Comparison of ENCODE assay signal across 1 cellular context in the genomic region with DNA sequence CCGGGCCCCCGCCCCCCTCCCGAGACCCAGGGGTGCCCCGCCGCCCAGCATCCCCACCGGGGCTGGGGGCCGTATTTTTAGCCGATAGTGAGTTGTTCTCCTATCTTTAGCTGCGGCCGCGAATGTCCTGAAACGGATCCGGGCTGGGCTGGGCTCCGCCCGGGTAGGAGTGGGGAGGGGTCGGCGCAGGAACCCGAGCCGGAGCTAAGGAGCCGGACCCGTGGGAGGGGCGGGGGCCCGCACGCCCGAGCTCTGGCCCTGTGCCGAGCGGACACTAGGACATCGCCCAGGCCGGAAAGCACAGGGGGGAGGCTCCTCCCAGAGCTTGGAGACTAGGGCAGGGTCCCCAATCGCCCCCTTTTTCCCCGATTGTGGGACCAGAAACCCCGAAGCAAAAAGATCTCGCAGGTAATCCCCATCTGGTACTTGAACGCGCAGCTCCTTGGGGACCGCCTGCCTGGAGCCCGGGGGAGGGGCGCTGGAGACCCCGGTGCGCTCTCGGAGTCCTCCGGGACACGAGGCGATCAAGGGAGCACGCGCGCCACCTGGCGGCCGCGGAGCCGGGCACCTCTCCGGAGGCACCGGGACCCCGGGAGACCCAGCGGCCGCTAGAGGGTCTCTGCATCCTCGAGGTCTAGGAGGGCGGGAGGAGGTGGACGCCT.
TF ChIP-seq lines count a peak whose summit lies in the region.

No MANE protein-coding gene starts in this region.

TF ChIP-seq in HepG2, 621 proteins besides CTCF, POLR2A, EP300 and RAD21 (continued from another document and continues in another):
- TF ChIP-seq, protein P1, sequence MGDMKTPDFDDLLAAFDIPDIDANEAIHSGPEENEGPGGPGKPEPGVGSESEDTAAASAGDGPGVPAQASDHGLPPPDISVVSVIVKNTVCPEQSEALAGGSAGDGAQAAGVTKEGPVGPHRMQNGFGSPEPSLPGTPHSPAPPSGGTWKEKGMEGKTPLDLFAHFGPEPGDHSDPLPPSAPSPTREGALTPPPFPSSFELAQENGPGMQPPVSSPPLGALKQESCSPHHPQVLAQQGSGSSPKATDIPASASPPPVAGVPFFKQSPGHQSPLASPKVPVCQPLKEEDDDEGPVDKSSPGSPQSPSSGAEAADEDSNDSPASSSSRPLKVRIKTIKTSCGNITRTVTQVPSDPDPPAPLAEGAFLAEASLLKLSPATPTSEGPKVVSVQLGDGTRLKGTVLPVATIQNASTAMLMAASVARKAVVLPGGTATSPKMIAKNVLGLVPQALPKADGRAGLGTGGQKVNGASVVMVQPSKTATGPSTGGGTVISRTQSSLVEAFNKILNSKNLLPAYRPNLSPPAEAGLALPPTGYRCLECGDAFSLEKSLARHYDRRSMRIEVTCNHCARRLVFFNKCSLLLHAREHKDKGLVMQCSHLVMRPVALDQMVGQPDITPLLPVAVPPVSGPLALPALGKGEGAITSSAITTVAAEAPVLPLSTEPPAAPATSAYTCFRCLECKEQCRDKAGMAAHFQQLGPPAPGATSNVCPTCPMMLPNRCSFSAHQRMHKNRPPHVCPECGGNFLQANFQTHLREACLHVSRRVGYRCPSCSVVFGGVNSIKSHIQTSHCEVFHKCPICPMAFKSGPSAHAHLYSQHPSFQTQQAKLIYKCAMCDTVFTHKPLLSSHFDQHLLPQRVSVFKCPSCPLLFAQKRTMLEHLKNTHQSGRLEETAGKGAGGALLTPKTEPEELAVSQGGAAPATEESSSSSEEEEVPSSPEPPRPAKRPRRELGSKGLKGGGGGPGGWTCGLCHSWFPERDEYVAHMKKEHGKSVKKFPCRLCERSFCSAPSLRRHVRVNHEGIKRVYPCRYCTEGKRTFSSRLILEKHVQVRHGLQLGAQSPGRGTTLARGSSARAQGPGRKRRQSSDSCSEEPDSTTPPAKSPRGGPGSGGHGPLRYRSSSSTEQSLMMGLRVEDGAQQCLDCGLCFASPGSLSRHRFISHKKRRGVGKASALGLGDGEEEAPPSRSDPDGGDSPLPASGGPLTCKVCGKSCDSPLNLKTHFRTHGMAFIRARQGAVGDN (CRISPR knock-in tag; IDR thresholded peaks at IDR 0.05): peak; percentile 75
- TF ChIP-seq HNF4G (IDR thresholded peaks at IDR 0.05; ENCODE audit: borderline replicate concordance, low read depth, low read length) (no peak), HNF4G (CRISPR knock-in tag; IDR thresholded peaks at IDR 0.05; ENCODE audit: borderline replicate concordance, low read depth) (peak; percentile 48; the same call in 1 of the 2 replicates), AKAP8 (CRISPR knock-in tag; IDR thresholded peaks at IDR 0.05) (0 out of 2 replicates have a peak, but pooled peaks have one; percentile 27), ARNT (IDR thresholded peaks at IDR 0.05) (no peak), CEBPG (CRISPR knock-in tag; IDR thresholded peaks at IDR 0.05) (0 out of 2 replicates have a peak, but pooled peaks have one; percentile 26), KDM2A (CRISPR knock-in tag; IDR thresholded peaks at IDR 0.05; ENCODE audit: borderline replicate concordance, low read depth) (peak; percentile 67; the same call in 1 of the 2 replicates), ATAD3A (CRISPR knock-in tag; IDR thresholded peaks at IDR 0.05) (no peak), MXI1 (IDR thresholded peaks at IDR 0.05; ENCODE audit: borderline replicate concordance, low read depth, low read length) (peak; percentile 70; the same call in 2 of the 3 replicates), ZFX (CRISPR knock-in tag; IDR thresholded peaks at IDR 0.05; ENCODE audit: low read depth) (peak; percentile 48; the same call in 1 of the 2 replicates), SNAI1 (CRISPR knock-in tag; IDR thresholded peaks at IDR 0.05; ENCODE audit: borderline replicate concordance) (peak; percentile 37; the same call in 1 of the 2 replicates), LCORL (IDR thresholded peaks at IDR 0.05) (no peak), LCORL (CRISPR knock-in tag; IDR thresholded peaks at IDR 0.05) (peak; percentile 65; the same call in 1 of the 2 replicates), MTF2 (CRISPR knock-in tag; IDR thresholded peaks at IDR 0.05; ENCODE audit: borderline replicate concordance) (peak; percentile 50; the same call in 1 of the 2 replicates), KLF11 (CRISPR knock-in tag; IDR thresholded peaks at IDR 0.05) (no peak), ZMYM4 (CRISPR knock-in tag; IDR thresholded peaks at IDR 0.05) (peak; percentile 45; the same call in 1 of the 2 replicates), KMT2B (CRISPR knock-in tag; IDR thresholded peaks at IDR 0.05) (0 out of 2 replicates have a peak, but pooled peaks have one; percentile 56), SMC3 (IDR thresholded peaks at IDR 0.05; ENCODE audit: low read length) (peak; percentile 83; the same call in 1 of the 2 replicates), NAIF1 (CRISPR knock-in tag; IDR thresholded peaks at IDR 0.05; ENCODE audit: borderline replicate concordance) (no peak), KLF15 (CRISPR knock-in tag; IDR thresholded peaks at IDR 0.05; ENCODE audit: borderline replicate concordance) (no peak), RELA (CRISPR knock-in tag; IDR thresholded peaks at IDR 0.05) (peak; percentile 45; the same call in 1 of the 2 replicates), ZNF563 (CRISPR knock-in tag; IDR thresholded peaks at IDR 0.05) (peak; percentile 42; the same call in 1 of the 2 replicates), ZNF674 (CRISPR knock-in tag; IDR thresholded peaks at IDR 0.05; ENCODE audit: low read depth) (no peak), ZBTB7B (CRISPR knock-in tag; IDR thresholded peaks at IDR 0.05) (peak; percentile 96), GFI1 (CRISPR knock-in tag; IDR thresholded peaks at IDR 0.05; ENCODE audit: borderline replicate concordance) (peak; percentile 16; the same call in 1 of the 2 replicates), ASH2L (IDR thresholded peaks at IDR 0.05; ENCODE audit: insufficient read length, low read depth, low read length) (peak; percentile 54), KLF6 (CRISPR knock-in tag; IDR thresholded peaks at IDR 0.05) (no peak), ZNF331 (CRISPR knock-in tag; IDR thresholded peaks at IDR 0.05) (0 out of 2 replicates have a peak, but pooled peaks have one; percentile 64), NCOR1 (IDR thresholded peaks at IDR 0.05; ENCODE audit: borderline replicate concordance, low read length) (0 out of 2 replicates have a peak, but pooled peaks have one; percentile 24)
- TF ChIP-seq, protein P2, sequence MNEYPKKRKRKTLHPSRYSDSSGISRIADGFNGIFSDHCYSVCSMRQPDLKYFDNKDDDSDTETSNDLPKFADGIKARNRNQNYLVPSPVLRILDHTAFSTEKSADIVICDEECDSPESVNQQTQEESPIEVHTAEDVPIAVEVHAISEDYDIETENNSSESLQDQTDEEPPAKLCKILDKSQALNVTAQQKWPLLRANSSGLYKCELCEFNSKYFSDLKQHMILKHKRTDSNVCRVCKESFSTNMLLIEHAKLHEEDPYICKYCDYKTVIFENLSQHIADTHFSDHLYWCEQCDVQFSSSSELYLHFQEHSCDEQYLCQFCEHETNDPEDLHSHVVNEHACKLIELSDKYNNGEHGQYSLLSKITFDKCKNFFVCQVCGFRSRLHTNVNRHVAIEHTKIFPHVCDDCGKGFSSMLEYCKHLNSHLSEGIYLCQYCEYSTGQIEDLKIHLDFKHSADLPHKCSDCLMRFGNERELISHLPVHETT (CRISPR knock-in tag; conservative IDR thresholded peaks at IDR 0.05): peak; percentile 23; the same call in 1 of the 2 replicates
- TF ChIP-seq, protein P3, sequence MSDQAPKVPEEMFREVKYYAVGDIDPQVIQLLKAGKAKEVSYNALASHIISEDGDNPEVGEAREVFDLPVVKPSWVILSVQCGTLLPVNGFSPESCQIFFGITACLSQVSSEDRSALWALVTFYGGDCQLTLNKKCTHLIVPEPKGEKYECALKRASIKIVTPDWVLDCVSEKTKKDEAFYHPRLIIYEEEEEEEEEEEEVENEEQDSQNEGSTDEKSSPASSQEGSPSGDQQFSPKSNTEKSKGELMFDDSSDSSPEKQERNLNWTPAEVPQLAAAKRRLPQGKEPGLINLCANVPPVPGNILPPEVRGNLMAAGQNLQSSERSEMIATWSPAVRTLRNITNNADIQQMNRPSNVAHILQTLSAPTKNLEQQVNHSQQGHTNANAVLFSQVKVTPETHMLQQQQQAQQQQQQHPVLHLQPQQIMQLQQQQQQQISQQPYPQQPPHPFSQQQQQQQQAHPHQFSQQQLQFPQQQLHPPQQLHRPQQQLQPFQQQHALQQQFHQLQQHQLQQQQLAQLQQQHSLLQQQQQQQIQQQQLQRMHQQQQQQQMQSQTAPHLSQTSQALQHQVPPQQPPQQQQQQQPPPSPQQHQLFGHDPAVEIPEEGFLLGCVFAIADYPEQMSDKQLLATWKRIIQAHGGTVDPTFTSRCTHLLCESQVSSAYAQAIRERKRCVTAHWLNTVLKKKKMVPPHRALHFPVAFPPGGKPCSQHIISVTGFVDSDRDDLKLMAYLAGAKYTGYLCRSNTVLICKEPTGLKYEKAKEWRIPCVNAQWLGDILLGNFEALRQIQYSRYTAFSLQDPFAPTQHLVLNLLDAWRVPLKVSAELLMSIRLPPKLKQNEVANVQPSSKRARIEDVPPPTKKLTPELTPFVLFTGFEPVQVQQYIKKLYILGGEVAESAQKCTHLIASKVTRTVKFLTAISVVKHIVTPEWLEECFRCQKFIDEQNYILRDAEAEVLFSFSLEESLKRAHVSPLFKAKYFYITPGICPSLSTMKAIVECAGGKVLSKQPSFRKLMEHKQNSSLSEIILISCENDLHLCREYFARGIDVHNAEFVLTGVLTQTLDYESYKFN (CRISPR knock-in tag; conservative IDR thresholded peaks at IDR 0.05): peak; percentile 50
- TF ChIP-seq, protein P4, sequence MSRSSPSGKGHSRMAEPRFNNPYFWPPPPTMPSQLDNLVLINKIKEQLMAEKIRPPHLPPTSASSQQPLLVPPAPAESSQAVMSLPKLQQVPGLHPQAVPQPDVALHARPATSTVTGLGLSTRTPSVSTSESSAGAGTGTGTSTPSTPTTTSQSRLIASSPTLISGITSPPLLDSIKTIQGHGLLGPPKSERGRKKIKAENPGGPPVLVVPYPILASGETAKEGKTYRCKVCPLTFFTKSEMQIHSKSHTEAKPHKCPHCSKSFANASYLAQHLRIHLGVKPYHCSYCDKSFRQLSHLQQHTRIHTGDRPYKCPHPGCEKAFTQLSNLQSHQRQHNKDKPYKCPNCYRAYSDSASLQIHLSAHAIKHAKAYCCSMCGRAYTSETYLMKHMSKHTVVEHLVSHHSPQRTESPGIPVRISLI (CRISPR knock-in tag; IDR thresholded peaks at IDR 0.05; ENCODE audit: borderline replicate concordance): peak; percentile 44; the same call in 1 of the 2 replicates
- TF ChIP-seq, protein P5, sequence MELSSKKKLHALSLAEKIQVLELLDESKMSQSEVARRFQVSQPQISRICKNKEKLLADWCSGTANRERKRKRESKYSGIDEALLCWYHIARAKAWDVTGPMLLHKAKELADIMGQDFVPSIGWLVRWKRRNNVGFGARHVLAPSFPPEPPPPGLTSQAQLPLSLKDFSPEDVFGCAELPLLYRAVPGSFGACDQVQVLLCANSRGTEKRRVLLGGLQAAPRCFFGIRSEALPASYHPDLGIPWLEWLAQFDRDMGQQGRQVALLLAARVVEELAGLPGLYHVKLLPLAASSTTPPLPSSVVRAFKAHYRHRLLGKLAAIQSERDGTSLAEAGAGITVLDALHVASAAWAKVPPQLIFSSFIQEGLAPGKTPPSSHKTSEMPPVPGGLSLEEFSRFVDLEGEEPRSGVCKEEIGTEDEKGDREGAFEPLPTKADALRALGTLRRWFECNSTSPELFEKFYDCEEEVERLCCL (CRISPR knock-in tag; IDR thresholded peaks at IDR 0.05; ENCODE audit: borderline replicate concordance): peak; percentile 47; the same call in 1 of the 2 replicates
- TF ChIP-seq, protein P6, sequence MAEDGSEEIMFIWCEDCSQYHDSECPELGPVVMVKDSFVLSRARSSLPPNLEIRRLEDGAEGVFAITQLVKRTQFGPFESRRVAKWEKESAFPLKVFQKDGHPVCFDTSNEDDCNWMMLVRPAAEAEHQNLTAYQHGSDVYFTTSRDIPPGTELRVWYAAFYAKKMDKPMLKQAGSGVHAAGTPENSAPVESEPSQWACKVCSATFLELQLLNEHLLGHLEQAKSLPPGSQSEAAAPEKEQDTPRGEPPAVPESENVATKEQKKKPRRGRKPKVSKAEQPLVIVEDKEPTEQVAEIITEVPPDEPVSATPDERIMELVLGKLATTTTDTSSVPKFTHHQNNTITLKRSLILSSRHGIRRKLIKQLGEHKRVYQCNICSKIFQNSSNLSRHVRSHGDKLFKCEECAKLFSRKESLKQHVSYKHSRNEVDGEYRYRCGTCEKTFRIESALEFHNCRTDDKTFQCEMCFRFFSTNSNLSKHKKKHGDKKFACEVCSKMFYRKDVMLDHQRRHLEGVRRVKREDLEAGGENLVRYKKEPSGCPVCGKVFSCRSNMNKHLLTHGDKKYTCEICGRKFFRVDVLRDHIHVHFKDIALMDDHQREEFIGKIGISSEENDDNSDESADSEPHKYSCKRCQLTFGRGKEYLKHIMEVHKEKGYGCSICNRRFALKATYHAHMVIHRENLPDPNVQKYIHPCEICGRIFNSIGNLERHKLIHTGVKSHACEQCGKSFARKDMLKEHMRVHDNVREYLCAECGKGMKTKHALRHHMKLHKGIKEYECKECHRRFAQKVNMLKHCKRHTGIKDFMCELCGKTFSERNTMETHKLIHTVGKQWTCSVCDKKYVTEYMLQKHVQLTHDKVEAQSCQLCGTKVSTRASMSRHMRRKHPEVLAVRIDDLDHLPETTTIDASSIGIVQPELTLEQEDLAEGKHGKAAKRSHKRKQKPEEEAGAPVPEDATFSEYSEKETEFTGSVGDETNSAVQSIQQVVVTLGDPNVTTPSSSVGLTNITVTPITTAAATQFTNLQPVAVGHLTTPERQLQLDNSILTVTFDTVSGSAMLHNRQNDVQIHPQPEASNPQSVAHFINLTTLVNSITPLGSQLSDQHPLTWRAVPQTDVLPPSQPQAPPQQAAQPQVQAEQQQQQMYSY (CRISPR knock-in tag; IDR thresholded peaks at IDR 0.05): peak; percentile 25; the same call in 1 of the 2 replicates
- TF ChIP-seq, protein P7, sequence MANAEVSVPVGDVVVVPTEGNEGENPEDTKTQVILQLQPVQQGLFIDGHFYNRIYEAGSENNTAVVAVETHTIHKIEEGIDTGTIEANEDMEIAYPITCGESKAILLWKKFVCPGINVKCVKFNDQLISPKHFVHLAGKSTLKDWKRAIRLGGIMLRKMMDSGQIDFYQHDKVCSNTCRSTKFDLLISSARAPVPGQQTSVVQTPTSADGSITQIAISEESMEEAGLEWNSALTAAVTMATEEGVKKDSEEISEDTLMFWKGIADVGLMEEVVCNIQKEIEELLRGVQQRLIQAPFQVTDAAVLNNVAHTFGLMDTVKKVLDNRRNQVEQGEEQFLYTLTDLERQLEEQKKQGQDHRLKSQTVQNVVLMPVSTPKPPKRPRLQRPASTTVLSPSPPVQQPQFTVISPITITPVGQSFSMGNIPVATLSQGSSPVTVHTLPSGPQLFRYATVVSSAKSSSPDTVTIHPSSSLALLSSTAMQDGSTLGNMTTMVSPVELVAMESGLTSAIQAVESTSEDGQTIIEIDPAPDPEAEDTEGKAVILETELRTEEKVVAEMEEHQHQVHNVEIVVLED (CRISPR knock-in tag; IDR thresholded peaks at IDR 0.05; ENCODE audit: borderline replicate concordance): 0 out of 2 replicates have a peak, but pooled peaks have one; percentile 20
